8 cellular contexts compared by ENCODE assay signal in the genomic region with DNA sequence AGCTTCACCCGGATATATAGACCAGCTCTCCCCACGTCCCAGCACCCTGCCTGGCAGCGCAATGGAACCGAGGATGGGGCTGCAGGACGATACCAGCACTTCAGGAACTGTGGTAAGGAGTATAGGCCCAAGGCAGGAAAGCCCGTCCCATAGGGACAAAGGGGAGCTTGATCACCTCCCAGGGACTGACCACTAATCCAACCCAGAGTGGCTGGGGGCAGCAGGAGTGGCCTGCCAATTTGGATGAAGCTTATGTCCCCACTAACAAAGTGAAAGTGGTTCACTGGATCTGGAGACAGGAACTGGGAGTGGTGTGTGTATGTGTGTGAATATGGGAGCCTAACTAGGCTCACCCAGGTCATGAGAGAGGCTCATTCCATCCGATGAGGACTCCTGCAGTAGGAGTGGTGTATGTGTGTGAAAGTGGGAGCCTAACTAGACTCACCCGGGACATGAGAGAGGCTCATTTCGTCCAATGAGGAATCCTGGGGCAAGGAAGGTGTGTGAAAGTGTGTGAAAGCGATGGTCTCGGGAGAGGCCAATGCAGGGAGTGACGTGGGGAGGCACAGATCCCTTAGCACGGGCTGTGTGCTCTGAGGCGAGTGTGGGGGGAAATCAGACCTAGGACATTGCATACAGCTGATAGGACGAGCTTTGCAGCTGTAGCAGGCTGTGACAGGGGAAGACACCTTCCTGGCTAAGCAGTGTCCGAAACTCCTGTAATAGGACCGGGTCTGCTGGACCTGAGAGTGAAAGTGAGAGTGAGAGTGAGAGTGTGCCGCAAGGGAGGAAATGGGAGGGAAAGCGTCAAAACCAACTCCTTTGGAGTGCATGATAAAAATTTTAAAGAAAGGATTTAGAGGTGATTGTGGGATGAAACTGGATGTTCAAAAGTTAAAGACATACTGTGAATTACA. TPM values are rescaled to one million over a fixed set of nuclear protein-coding genes. Genes with fewer than 3 reads are reported as not detected.
A peak's percentile ranks its signal among the peaks of the same experiment; 100 is the strongest.
DNase-seq lines count a peak whose midpoint lies in the region; ATAC-seq and TF ChIP-seq lines count a peak whose summit lies in the region.

No MANE protein-coding gene starts in this region.

- peaks cover 2% of the 10 kb centered on the region for H3K27me3 Mint-ChIP-seq in activated B cell treated with CpG ODN at 0.5 μM for 24 hours

- no peak overlapping the region for H3K27ac Mint-ChIP-seq in activated B cell treated with CpG ODN at 0.5 μM for 24 hours

- no peaks in the 10 kb centered on the region for H4K20me1 ChIP-seq in HCT116 (ENCODE audit: insufficient read depth)

- no peak overlapping the region for H3K4me3 Mint-ChIP-seq in activated B cell treated with CpG ODN at 0.5 μM for 24 hours

- intact Hi-C loops in HCT116 (cut with micrococcal nuclease) (no loop called here), activated B cell treated with CpG ODN at 0.5 μM for 24 hours (cut with micrococcal nuclease) (loop anchor here (1.0 to 10.0 kb wide), 7 partner anchors 151 to 1993 kb away; a partner anchor contains a TSS), esophagus squamous epithelium (cut with DNase I) (no loop called here)

- H3K36me3 ChIP-seq in HCT116 (ENCODE audit: control insufficient read depth in 1 of 2, insufficient read depth in 2 of 2, low read length in 2 of 2) (no peaks in the 10 kb centered on the region), esophagus squamous epithelium (no peaks in the 10 kb centered on the region)

- H3K9ac ChIP-seq in HCT116 (ENCODE audit: low read length) = peak overlapping the region; percentile 65

- RAD21 ChIA-PET in HCT116 (lab: Charles Lee; ENCODE audit: low non-redundant PET in 1 of 2, low total read pairs in 2 of 2, uncharacterized antibody in 2 of 2, unreplicated experiment in 2 of 2) = interaction anchor here in 1 of 2 experiments (0.6 kb wide), 1 partner anchor 21 kb away, joined by 4 read pairs; no protein-coding TSS in a partner anchor

- H3K9me3 ChIP-seq in HCT116 (ENCODE audit: control insufficient read depth in 1 of 2, insufficient read depth in 1 of 2, low read depth in 1 of 2, low read length in 2 of 2) = peaks cover 0 to 7% of the 10 kb centered on the region in 2 experiments; a peak in 2 of 4 replicates
- no peaks in the 10 kb centered on the region for H3K9me3 ChIP-seq in esophagus squamous epithelium

- TSS peak; percentile 57 for BruUV-seq in HCT116 (replicated peaks; lab: Mats Ljungman, UMichigan)

- DNase-seq in GM10248 (ENCODE audit: extremely low spot score) (peak; percentile 65), HCT116 (ENCODE audit: low read depth, low spot score) (no peak), M059J (ENCODE audit: low read depth) (peak; percentile 66), activated B cell treated with CpG ODN at 0.5 μM for 24 hours (peak; percentile 43), esophagus squamous epithelium (lab: John Stamatoyannopoulos, UW) (no peak), myocyte (ENCODE audit: low read depth) (peak; percentile 64), ureter (ENCODE audit: low spot score) (no peak)

- 2% methylated on average over 13 to 14 of the region's 19 CpGs for WGBS in esophagus squamous epithelium, 2 donors

- H3K27me3 ChIP-seq in HCT116 (ENCODE audit: insufficient read depth, low read length) (no peaks in the 10 kb centered on the region), esophagus squamous epithelium (no peaks in the 10 kb centered on the region)

- CTCF ChIA-PET in GM10248 (lab: Yijun Ruan, JAX) = interaction anchor here (0.7 to 2.9 kb wide), 3 partner anchors 10 to 198 kb away, joined by 3 to 6 read pairs (median 3); no protein-coding TSS in a partner anchor
- CTCF ChIA-PET in HCT116 (lab: Charles Lee) = interaction anchor here (3.1 kb wide), 1 partner anchor 33 kb away, joined by 11 read pairs; no protein-coding TSS in a partner anchor
- CTCF ChIA-PET in activated B cell treated with CpG ODN at 0.5 μM for 24 hours (lab: Charles Lee) = no interaction called here

- H3K9me2 ChIP-seq in HCT116 (ENCODE audit: insufficient read depth) = no peaks in the 10 kb centered on the region

- H3K79me2 ChIP-seq in HCT116 (ENCODE audit: insufficient read depth, low read length) = no peaks in the 10 kb centered on the region

- TF ChIP-seq POLR2A in HCT116 (IDR thresholded peaks at IDR 0.05; ENCODE audit: borderline replicate concordance, extremely low read depth, insufficient read depth, insufficient read length) (no peak), esophagus squamous epithelium (IDR thresholded peaks at IDR 0.05) (peak in 1 of 4 donors; percentile 26)

- peak overlapping the region; percentile 90 for H3K4me2 ChIP-seq in HCT116 (ENCODE audit: low read length)

- peaks cover 6% of the 10 kb centered on the region for H3K9me3 Mint-ChIP-seq in activated B cell treated with CpG ODN at 0.5 μM for 24 hours

- TF ChIP-seq CTCF in 22Rv1 (IDR thresholded peaks at IDR 0.05) (no peak), GM10248 (IDR thresholded peaks at IDR 0.05; ENCODE audit: control extremely low read depth, extremely low read depth, low read depth, missing control alignments) (no peak), HCT116 (IDR thresholded peaks at IDR 0.05 in 2 of 3, conservative IDR thresholded peaks at IDR 0.05 in 1 of 3; ENCODE audit: borderline replicate concordance in 1 of 3, insufficient read depth in 1 of 3, low read depth in 2 of 3, low read length in 2 of 3) (no peak), activated B cell treated with CpG ODN at 0.5 μM for 24 hours (IDR thresholded peaks at IDR 0.05) (no peak), esophagus squamous epithelium (IDR thresholded peaks at IDR 0.05) (no peak)

- H3K4me3 ChIP-seq in HCT116 (replicated peaks in 1 of 2; ENCODE audit: low read depth in 1 of 2, low read length in 2 of 2) (peak overlapping the region; percentile 71 to 74), esophagus squamous epithelium (peak overlapping the region; percentile 44 to 70 (median 59))

- H3K27ac ChIP-seq in 22Rv1 = peak overlapping the region; percentile 93
- peak overlapping the region; percentile 89 for H3K27ac ChIP-seq in HCT116 (ENCODE audit: low read depth, low read length)
- peak overlapping the region; percentile 90 to 97 (median 94) for H3K27ac ChIP-seq in esophagus squamous epithelium

- ATAC-seq in HCT116 = peak; percentile 62
- ATAC-seq in activated B cell treated with CpG ODN at 0.5 μM for 24 hours (ENCODE audit: low read depth) = peak; percentile 71

- H3K36me3 Mint-ChIP-seq in activated B cell treated with CpG ODN at 0.5 μM for 24 hours (ENCODE audit: low read depth) = peaks cover 4% of the 10 kb centered on the region

- peaks cover 7% of the 10 kb centered on the region for H3K4me1 Mint-ChIP-seq in activated B cell treated with CpG ODN at 0.5 μM for 24 hours

- H3K4me1 ChIP-seq in HCT116 (ENCODE audit: control insufficient read depth in 1 of 2, insufficient read depth in 2 of 2, low read length in 2 of 2) = peaks cover 37 to 52% of the 10 kb centered on the region in 2 experiments; a peak in 3 of 4 replicates
- H3K4me1 ChIP-seq in esophagus squamous epithelium = peaks cover 9 to 67% (median 19%) of the 10 kb centered on the region in 3 donors

- POLR2A ChIA-PET in GM10248 (lab: Yijun Ruan, JAX) = no interaction called here
- POLR2A ChIA-PET in HCT116 (lab: Charles Lee) = interaction anchor here (1.2 to 1.5 kb wide), 4 partner anchors 10 to 184 kb away, joined by 3 to 4 read pairs (median 4); no protein-coding TSS in a partner anchor
- POLR2A ChIA-PET in activated B cell treated with CpG ODN at 0.5 μM for 24 hours (lab: Charles Lee) = interaction anchor here (0.6 to 1.2 kb wide), 6 partner anchors 22 to 1465 kb away, joined by 3 to 4 read pairs (median 3); a partner anchor contains a TSS

- peak overlapping the region; percentile 67 for H2AFZ ChIP-seq in HCT116 (ENCODE audit: low read depth, low read length, poor library complexity, severe bottlenecking)

- TF ChIP-seq RAD21 in HCT116 (IDR thresholded peaks at IDR 0.05; ENCODE audit: low read depth) = no peak

TF ChIP-seq in HCT116, 20 proteins besides CTCF, POLR2A, EP300 and RAD21:
- TF ChIP-seq, protein P1, sequence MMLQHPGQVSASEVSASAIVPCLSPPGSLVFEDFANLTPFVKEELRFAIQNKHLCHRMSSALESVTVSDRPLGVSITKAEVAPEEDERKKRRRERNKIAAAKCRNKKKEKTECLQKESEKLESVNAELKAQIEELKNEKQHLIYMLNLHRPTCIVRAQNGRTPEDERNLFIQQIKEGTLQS (IDR thresholded peaks at IDR 0.05) = no peak
- peak; percentile 59 for TF ChIP-seq ZFX (IDR thresholded peaks at IDR 0.05)
- TF ChIP-seq, protein P2, sequence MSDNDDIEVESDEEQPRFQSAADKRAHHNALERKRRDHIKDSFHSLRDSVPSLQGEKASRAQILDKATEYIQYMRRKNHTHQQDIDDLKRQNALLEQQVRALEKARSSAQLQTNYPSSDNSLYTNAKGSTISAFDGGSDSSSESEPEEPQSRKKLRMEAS (IDR thresholded peaks at IDR 0.05) = no peak
TF ChIP-seq in HCT116: peak in this region for 1.

RNA-seq across cellular contexts. Expression of a gene that starts 25.7 kb away (rescaled TPM):
- total RNA-seq in HCT116 (2021; ENCODE audit: unreplicated experiment) (2.3 TPM), activated B cell treated with CpG ODN at 0.5 μM for 24 hours (0.56 and 0.98 TPM in 2 replicates), esophagus squamous epithelium (10 to 100 TPM in 1 of 4 donors, 1 to 10 TPM in 2, not detected in 1; 1.6 to 10.7 (median 1.9) TPM), myocyte (0.21 TPM in 1 of 2 replicates, not detected in the other), ureter (7.6 TPM)
- polyA plus RNA-seq in HCT116 (2012) = 2.2 and 3.7 TPM in 2 replicates
- total RNA-seq in M059J (2014; rRNA removed; shearing (Covaris generic)) = not detected in 2 replicates
- polyA plus RNA-seq in myocyte (2012) = 0.08 TPM

RNA-seq across cellular contexts. Expression of a gene that starts 45.4 kb away (rescaled TPM):
- total RNA-seq in HCT116 (2021; ENCODE audit: unreplicated experiment) (2.1 TPM), activated B cell treated with CpG ODN at 0.5 μM for 24 hours (not detected in 2 replicates), esophagus squamous epithelium (1 to 10 TPM in 2 of 4 donors, not detected in 2; 1.0 to 4.2 TPM), myocyte (not detected in 2 replicates), ureter (3.4 TPM)
- 0.37 and 0.91 TPM in 2 replicates for polyA plus RNA-seq in HCT116 (2012)
- total RNA-seq in M059J (2014; rRNA removed; shearing (Covaris generic)) = not detected in 2 replicates
- not detected for polyA plus RNA-seq in myocyte (2012)

RNA-seq across cellular contexts. Expression of a gene that starts 56.2 kb away (rescaled TPM):
- total RNA-seq in HCT116 (2021; ENCODE audit: unreplicated experiment) (1.8 TPM), activated B cell treated with CpG ODN at 0.5 μM for 24 hours (not detected in 2 replicates), esophagus squamous epithelium (1 to 10 TPM in 1 of 4 donors, not detected in 3; 1.5 TPM), myocyte (not detected in 2 replicates), ureter (1.1 TPM)
- polyA plus RNA-seq in HCT116 (2012) = 0.77 and 1.4 TPM in 2 replicates
- total RNA-seq in M059J (2014; rRNA removed; shearing (Covaris generic)) = not detected in 2 replicates
- not detected for polyA plus RNA-seq in myocyte (2012)

RNA-seq across cellular contexts. Expression of a gene that starts 56.5 kb away (rescaled TPM):
- 0.27 TPM for total RNA-seq in HCT116 (2021; ENCODE audit: unreplicated experiment)
- 0.02 and 0.05 TPM in 2 replicates for polyA plus RNA-seq in HCT116 (2012)
- not detected in 2 replicates for total RNA-seq in M059J (2014; rRNA removed; shearing (Covaris generic))
- total RNA-seq in activated B cell treated with CpG ODN at 0.5 μM for 24 hours = 0.24 and 0.27 TPM in 2 replicates
- 1 to 10 TPM in 3 of 4 donors, under 1 TPM in 1; 0.92 to 2.3 (median 1.6) TPM for total RNA-seq in esophagus squamous epithelium
- total RNA-seq in myocyte = under 0.01 and 0.03 TPM in 2 replicates
- 0.04 TPM for polyA plus RNA-seq in myocyte (2012)
- total RNA-seq in ureter = 7.8 TPM

Comparison
In these comparisons a context has a peak if more than half of its experiments do, and no peak if none do; other contexts are left out.
1. DNase-seq: peak in GM10248 (single experiment), M059J (single experiment), activated B cell treated with CpG ODN at 0.5 μM for 24 hours (single experiment) and myocyte (single experiment); none in HCT116 (single experiment), esophagus squamous epithelium (single experiment) and ureter (single experiment).
2. Peak in every context shown above with its lines, with median percentiles within 50 percentile points of each other: H3K27ac ChIP-seq.